15 cellular contexts compared by ENCODE assay signal in the genomic region with DNA sequence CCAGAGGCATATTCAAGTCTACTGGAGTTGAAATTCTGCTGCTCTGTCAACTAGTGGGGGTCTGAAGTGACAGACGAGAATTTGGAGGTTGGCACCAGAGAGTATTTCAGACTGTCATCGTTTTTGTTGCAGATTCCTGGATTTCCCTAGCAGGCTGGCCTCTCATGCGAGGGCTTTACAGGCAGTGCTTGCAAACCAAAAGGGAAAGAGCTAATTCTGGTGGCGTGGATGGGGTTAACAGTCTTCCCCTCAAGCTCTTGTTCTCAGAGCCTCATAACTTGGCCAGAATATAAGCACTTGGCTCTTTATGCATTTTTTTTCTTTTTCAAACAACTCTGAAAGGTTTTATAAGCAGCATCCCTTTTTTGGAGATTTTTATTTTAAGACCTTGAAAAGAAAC. TPM values are rescaled to one million over a fixed set of nuclear protein-coding genes. Genes with fewer than 3 reads are reported as not detected.
DNase-seq lines count a peak whose midpoint lies in the region; ATAC-seq, FAIRE-seq and TF ChIP-seq lines count a peak whose summit lies in the region.
"Had no signal": no experiment of that assay in that cellular context is flagged by ENCODE, and none has a peak within 500 bp of the region (broad histone marks: within the 10 kb centered on the region; RNA-seq: fewer than 3 reads in every experiment).

A gene with protein sequence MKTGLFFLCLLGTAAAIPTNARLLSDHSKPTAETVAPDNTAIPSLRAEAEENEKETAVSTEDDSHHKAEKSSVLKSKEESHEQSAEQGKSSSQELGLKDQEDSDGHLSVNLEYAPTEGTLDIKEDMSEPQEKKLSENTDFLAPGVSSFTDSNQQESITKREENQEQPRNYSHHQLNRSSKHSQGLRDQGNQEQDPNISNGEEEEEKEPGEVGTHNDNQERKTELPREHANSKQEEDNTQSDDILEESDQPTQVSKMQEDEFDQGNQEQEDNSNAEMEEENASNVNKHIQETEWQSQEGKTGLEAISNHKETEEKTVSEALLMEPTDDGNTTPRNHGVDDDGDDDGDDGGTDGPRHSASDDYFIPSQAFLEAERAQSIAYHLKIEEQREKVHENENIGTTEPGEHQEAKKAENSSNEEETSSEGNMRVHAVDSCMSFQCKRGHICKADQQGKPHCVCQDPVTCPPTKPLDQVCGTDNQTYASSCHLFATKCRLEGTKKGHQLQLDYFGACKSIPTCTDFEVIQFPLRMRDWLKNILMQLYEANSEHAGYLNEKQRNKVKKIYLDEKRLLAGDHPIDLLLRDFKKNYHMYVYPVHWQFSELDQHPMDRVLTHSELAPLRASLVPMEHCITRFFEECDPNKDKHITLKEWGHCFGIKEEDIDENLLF (minus strand): TSS at position 190 of the 400 bp plus-strand sequence. CDS start 29,802 bp downstream, outside the sequence.

- H3K4me1 Mint-ChIP-seq in stimulated activated effector memory CD8-positive, alpha-beta T cell treated with anti-CD3 and anti-CD28 coated beads, Interleukin-12 subunit alpha, Interleukin-12 subunit beta, amount 100 ng/mL, for 72 hours = no peaks in the 10 kb centered on the region
- H3K4me1 Mint-ChIP-seq in activated T-helper 17 cell treated with anti-CD3 and anti-CD28 coated beads, Interleukin-2, amount 50 U/mL, for 72 hours = no peaks in the 10 kb centered on the region
- H3K4me1 Mint-ChIP-seq: T-helper 17 cell had no signal

- no peak within 1 kb of the TSS for H3K27ac Mint-ChIP-seq in stimulated activated effector memory CD8-positive, alpha-beta T cell treated with anti-CD3 and anti-CD28 coated beads, Interleukin-12 subunit alpha, Interleukin-12 subunit beta, amount 100 ng/mL, for 72 hours
- no peak within 1 kb of the TSS for H3K27ac Mint-ChIP-seq in activated T-helper 17 cell treated with anti-CD3 and anti-CD28 coated beads, Interleukin-2, amount 50 U/mL, for 72 hours
- H3K27ac Mint-ChIP-seq: T-helper 17 cell had no signal

- ATAC-seq in lung (ENCODE audit: insufficient read depth, low FRiP score) = no peak
- ATAC-seq in stimulated activated effector memory CD8-positive, alpha-beta T cell treated with anti-CD3 and anti-CD28 coated beads, Interleukin-12 subunit alpha, Interleukin-12 subunit beta, amount 100 ng/mL, for 72 hours = no peak
- no peak for ATAC-seq in HG02610 (IDR thresholded peaks at IDR 0.05; ENCODE audit: unreplicated experiment)
- no peak for ATAC-seq in activated T-helper 17 cell treated with anti-CD3 and anti-CD28 coated beads, Interleukin-2, amount 50 U/mL, for 72 hours (replicated peaks)
- ATAC-seq: left lobe of liver, T-helper 17 cell had no signal

- peaks cover 3% of the 10 kb centered on the region for H3K9me3 Mint-ChIP-seq in stimulated activated effector memory CD8-positive, alpha-beta T cell treated with anti-CD3 and anti-CD28 coated beads, Interleukin-12 subunit alpha, Interleukin-12 subunit beta, amount 100 ng/mL, for 72 hours
- peaks cover 11% of the 10 kb centered on the region for H3K9me3 Mint-ChIP-seq in activated T-helper 17 cell treated with anti-CD3 and anti-CD28 coated beads, Interleukin-2, amount 50 U/mL, for 72 hours

- DNase-seq in lung (ENCODE audit: low spot score) (no peak), small intestine (no peak), H4 (ENCODE audit: low spot score) (no peak)
- no peak for DNase-seq in stimulated activated effector memory CD8-positive, alpha-beta T cell treated with anti-CD3 and anti-CD28 coated beads, Interleukin-12 subunit alpha, Interleukin-12 subunit beta, amount 100 ng/mL, for 72 hours (ENCODE audit: low spot score in 2 of 2)
- DNase-seq: activated T-cell treated with anti-CD3 and anti-CD28 coated beads for 4 hours, KG1, NCI-H510A treated with DMSO at 0.1 percent for 48 hours, T-helper 17 cell had no signal

- H3K27ac ChIP-seq in HUES48 (ENCODE audit: low read depth, low read length) (no peak within 1 kb of the TSS), esophagus (ENCODE audit: low read depth in 2 of 2, low read length in 1 of 2) (peak within 1 kb of the TSS; percentile 85 to 86), lung (ENCODE audit: low read depth in 1 of 2, low read length in 1 of 2) (peak within 1 kb of the TSS; percentile 64 to 94), small intestine (ENCODE audit: low read depth in 1 of 2, low read length in 1 of 2) (peak within 1 kb of the TSS in 1 of 2 donors; percentile 76)

- 20 to 34% methylated on average over 4 of the region's 4 CpGs for WGBS in esophagus, 2 donors
- 36 to 60% methylated on average over 4 of the region's 4 CpGs for WGBS in lung, 2 donors
- 43 to 69% (median 66%) methylated on average over 4 of the region's 4 CpGs for WGBS in small intestine, 3 donors

- H3K4me3 Mint-ChIP-seq in stimulated activated effector memory CD8-positive, alpha-beta T cell treated with anti-CD3 and anti-CD28 coated beads, Interleukin-12 subunit alpha, Interleukin-12 subunit beta, amount 100 ng/mL, for 72 hours = no peak within 1 kb of the TSS
- no peak within 1 kb of the TSS for H3K4me3 Mint-ChIP-seq in activated T-helper 17 cell treated with anti-CD3 and anti-CD28 coated beads, Interleukin-2, amount 50 U/mL, for 72 hours
- H3K4me3 Mint-ChIP-seq: T-helper 17 cell had no signal

- peaks cover 45% of the 10 kb centered on the region for H3K4me1 ChIP-seq in HUES48 (ENCODE audit: control insufficient read depth, insufficient read depth, low read length)
- no peaks in the 10 kb centered on the region for H3K4me1 ChIP-seq in esophagus (ENCODE audit: control insufficient read depth in 2 of 2, insufficient read depth in 2 of 2, low read length in 1 of 2)
- peaks cover 2% of the 10 kb centered on the region in 2 donors for H3K4me1 ChIP-seq in lung (ENCODE audit: control insufficient read depth in 2 of 2, insufficient read depth in 2 of 2, low read length in 2 of 2)
- H3K4me1 ChIP-seq in small intestine (ENCODE audit: control insufficient read depth in 2 of 2, insufficient read depth in 1 of 2, low read depth in 1 of 2, low read length in 1 of 2) = no peaks in the 10 kb centered on the region

- H3K9ac ChIP-seq in HUES48 (ENCODE audit: low read depth, low read length) = no peak within 1 kb of the TSS

- no peak for FAIRE-seq in small intestine (lab: Jason Lieb, UNC)
- FAIRE-seq: colon had no signal

- TF ChIP-seq CTCF in lung (IDR thresholded peaks at IDR 0.05; ENCODE audit: control extremely low read depth, extremely low read depth) = no peak

- no peaks in the 10 kb centered on the region for H3K36me3 Mint-ChIP-seq in stimulated activated effector memory CD8-positive, alpha-beta T cell treated with anti-CD3 and anti-CD28 coated beads, Interleukin-12 subunit alpha, Interleukin-12 subunit beta, amount 100 ng/mL, for 72 hours
- H3K36me3 Mint-ChIP-seq in activated T-helper 17 cell treated with anti-CD3 and anti-CD28 coated beads, Interleukin-2, amount 50 U/mL, for 72 hours (ENCODE audit: low read depth) = no peaks in the 10 kb centered on the region

- H3K27me3 ChIP-seq in HUES48 (ENCODE audit: control insufficient read depth, insufficient read depth, low read length) (no peaks in the 10 kb centered on the region), esophagus (ENCODE audit: control insufficient read depth in 1 of 2, insufficient read depth in 2 of 2, low read length in 2 of 2) (no peaks in the 10 kb centered on the region), lung (ENCODE audit: control insufficient read depth, insufficient read depth) (no peaks in the 10 kb centered on the region), small intestine (ENCODE audit: control insufficient read depth in 2 of 2, insufficient read depth in 2 of 2, low read length in 2 of 2) (no peaks in the 10 kb centered on the region)

- H3K36me3 ChIP-seq in HUES48 (ENCODE audit: control insufficient read depth, insufficient read depth, low read length) (no peaks in the 10 kb centered on the region), esophagus (ENCODE audit: control insufficient read depth in 2 of 2, insufficient read depth in 2 of 2, low read length in 1 of 2) (no peaks in the 10 kb centered on the region), lung (ENCODE audit: control insufficient read depth in 2 of 2, insufficient read depth in 2 of 2, low read length in 2 of 2) (no peaks in the 10 kb centered on the region), small intestine (ENCODE audit: control insufficient read depth in 2 of 2, insufficient read depth in 2 of 2, low read length in 2 of 2) (no peaks in the 10 kb centered on the region)

- H3K9me3 ChIP-seq in HUES48 (ENCODE audit: control insufficient read depth, insufficient read depth, low read length) = peaks cover 6% of the 10 kb centered on the region; the same call in 1 of the 2 replicates
- H3K9me3 ChIP-seq in esophagus (ENCODE audit: control insufficient read depth in 2 of 2, insufficient read depth in 1 of 2, low read depth in 1 of 2, low read length in 1 of 2) = peaks cover 0 to 2% of the 10 kb centered on the region in 2 donors
- peaks cover 0 to 2% of the 10 kb centered on the region in 2 donors for H3K9me3 ChIP-seq in lung (ENCODE audit: control insufficient read depth in 2 of 2, insufficient read depth in 1 of 2, low read length in 1 of 2)
- H3K9me3 ChIP-seq in small intestine (ENCODE audit: control insufficient read depth, low read depth) = no peaks in the 10 kb centered on the region

- H3K4me3 ChIP-seq in HUES48 (ENCODE audit: low read depth, low read length) (0 out of 2 replicates have a peak within 1 kb of the TSS, but pooled peaks have one; percentile 26), esophagus (ENCODE audit: low read depth in 1 of 2, low read length in 2 of 2) (peak within 1 kb of the TSS; percentile 19 to 36), lung (peak within 1 kb of the TSS; percentile 49), small intestine (ENCODE audit: low read depth in 1 of 2, low read length in 2 of 2) (no peak within 1 kb of the TSS)

- no peaks in the 10 kb centered on the region for H3K27me3 Mint-ChIP-seq in activated T-helper 17 cell treated with anti-CD3 and anti-CD28 coated beads, Interleukin-2, amount 50 U/mL, for 72 hours

RNA-seq across cellular contexts. Expression of the gene that starts here (rescaled TPM):
- polyA plus RNA-seq in esophagus = 100 to 1,000 TPM in 1 of 2 donors, 10 to 100 TPM in 1; 21.5 to 113 TPM
- 100 to 1,000 TPM; 294 to 422 TPM for total RNA-seq in lung
- polyA plus RNA-seq in lung = 100 to 1,000 TPM in 1 of 2 donors, 10 to 100 TPM in 1; 93.2 to 486 TPM
- polyA plus RNA-seq in small intestine = 100 to 1,000 TPM in 1 of 3 donors, 10 to 100 TPM in 1, 1 to 10 TPM in 1; 5.1 to 354 (median 20.0) TPM
- 0.12 TPM in 1 of 2 replicates, not detected in the other for total RNA-seq in H4 (2014; rRNA removed; shearing (Covaris generic))
- under 1 TPM in 1 of 2 donors, not detected in 1; 0.11 TPM for total RNA-seq in activated T-helper 17 cell treated with anti-CD3 and anti-CD28 coated beads, Interleukin-2, amount 50 U/mL, for 72 hours
- total RNA-seq: T-helper 17 cell had no signal
- polyA plus RNA-seq: BJ had no signal

Comparison
In these comparisons a context has a peak if more than half of its experiments do, and no peak if none do; other contexts are left out.
1. RNA of the gene that starts here (total RNA-seq): 294 to 422 TPM in lung; 0.12 TPM in H4 and 0.11 TPM in activated T-helper 17 cell treated with anti-CD3 and anti-CD28 coated beads, Interleukin-2, amount 50 U/mL, for 72 hours; every median in the first group is over 100 times any median in the second.
2. H3K4me3 ChIP-seq: peak in HUES48 (single experiment), esophagus (2 of 2) and lung (single experiment); none in small intestine (0 of 2).